Comparison of ENCODE assay signal across 13 cellular contexts in the genomic region with DNA sequence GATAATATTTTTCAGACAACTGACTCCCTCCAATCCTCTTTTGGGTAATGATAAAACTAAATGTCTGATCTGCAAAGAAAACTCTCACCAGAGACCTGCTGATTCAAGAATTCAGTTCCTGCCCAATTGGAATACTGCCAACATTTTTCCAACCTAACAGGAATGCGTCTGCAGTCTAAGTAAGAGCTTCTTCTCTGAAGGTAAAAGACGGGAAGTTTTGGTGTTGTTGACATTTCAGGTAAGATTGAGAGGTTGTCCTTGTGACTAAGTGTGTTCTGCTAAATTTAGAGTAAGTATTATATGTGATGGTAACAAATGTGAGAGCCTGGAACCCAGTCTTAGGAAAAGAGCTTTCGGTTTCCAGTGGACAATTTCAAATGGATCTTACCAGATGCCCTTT. TPM values are rescaled to one million over a fixed set of nuclear protein-coding genes. Genes with fewer than 3 reads are reported as not detected.
DNase-seq lines count a peak whose midpoint lies in the region; TF ChIP-seq lines count a peak whose summit lies in the region.
"Had no signal": no experiment of that assay in that cellular context is flagged by ENCODE, and none has a peak within 500 bp of the region (broad histone marks: within the 10 kb centered on the region; RNA-seq: fewer than 3 reads in every experiment).

No MANE protein-coding gene starts in this region.

- H3K18ac ChIP-seq in mesenchymal stem cell (ENCODE audit: low read depth in 1 of 2, low read length in 2 of 2): no peak overlapping the region

- no peak overlapping the region for H2AK5ac ChIP-seq in mesenchymal stem cell (ENCODE audit: low read length, severe bottlenecking)

- 65% methylated on average over 3 of the region's 3 CpGs for WGBS in mesenchymal stem cell
- 43 to 50% (median 49%) methylated on average over 3 of the region's 3 CpGs for WGBS in ovary, 3 donors

- H3K4me2 ChIP-seq in mesenchymal stem cell (ENCODE audit: low read length, poor library complexity, severe bottlenecking): no peak overlapping the region

- H2BK15ac ChIP-seq in mesenchymal stem cell (ENCODE audit: low read depth, poor library complexity, severe bottlenecking): no peak overlapping the region

- no peaks in the 10 kb centered on the region for H3K9me3 ChIP-seq in mesenchymal stem cell (ENCODE audit: control insufficient read depth, low read length)
- no peaks in the 10 kb centered on the region for H3K9me3 ChIP-seq in ovary
- H3K9me3 ChIP-seq: SJSA1 had no signal

- TF ChIP-seq EP300 in ovary (IDR thresholded peaks at IDR 0.05): no peak

- H2BK120ac ChIP-seq in mesenchymal stem cell (ENCODE audit: low read depth, low read length): no peak overlapping the region

- intact Hi-C loops in ovary (cut with DNase I): loop anchor here in 2 of 4 donors (5.0 to 10.0 kb wide), 2 partner anchors 270 to 273 kb away; a partner anchor contains a TSS

- in situ Hi-C loops in Caki2 (cut with HindIII; ENCODE audit: low pct_unique_long_range_greater_than_20kb, low sequenced_read_pairs): no loop called here

- no peak overlapping the region for H2BK5ac ChIP-seq in mesenchymal stem cell (ENCODE audit: low read depth, low read length, poor library complexity, severe bottlenecking)

- no peak for TF ChIP-seq CTCF in LNCaP clone FGC (IDR thresholded peaks at IDR 0.05; ENCODE audit: control insufficient read depth, extremely low read depth, insufficient read depth)
- no peak for TF ChIP-seq CTCF in epithelial cell of esophagus (IDR thresholded peaks at IDR 0.05; ENCODE audit: insufficient read depth, low read depth, low read length, missing control alignments)
- TF ChIP-seq CTCF in ovary (IDR thresholded peaks at IDR 0.05): no peak

- DNase-seq in Caki2 (ENCODE audit: low read depth) (peak; percentile 52), LNCaP clone FGC (ENCODE audit: low read depth) (peak; percentile 56), epithelial cell of esophagus (ENCODE audit: low read depth) (peak; percentile 88), mesenchymal stem cell (peak; percentile 41), ovary (no peak), HUDEP-2 (lab: John Stamatoyannopoulos, UW; ENCODE audit: unreplicated experiment in 76 of 76) (no peak), GM19240 (ENCODE audit: insufficient read length, low spot score) (no peak), MV-4-11 (lab: John Stamatoyannopoulos, UW) (no peak)
- DNase-seq: CD8-positive, alpha-beta memory T cell; naive thymus-derived CD8-positive, alpha-beta T cell; NCI-H2029 treated with DMSO at 0.1 percent for 48 hours; stimulated activated naive B cell treated with anti-CD40 and anti-IgM and Interleukin-4, amounts not matched to agents 10 μg/mL and 1 μg/mL and 100 μg/mL, for 72 hours had no signal

- H3K36me3 ChIP-seq in mesenchymal stem cell (ENCODE audit: control insufficient read depth in 1 of 2, insufficient read depth in 2 of 2, low read depth in 1 of 2, low read length in 2 of 2) (no peaks in the 10 kb centered on the region), ovary (no peaks in the 10 kb centered on the region)
- H3K36me3 ChIP-seq: SJSA1 had no signal

- H3K14ac ChIP-seq in mesenchymal stem cell (ENCODE audit: low read length in 2 of 2): no peak overlapping the region

- H3K27ac ChIP-seq in mesenchymal stem cell (ENCODE audit: low read length, poor library complexity, severe bottlenecking) (peak overlapping the region; percentile 66), ovary (no peak overlapping the region)
- H3K27ac ChIP-seq: SJSA1 had no signal

- H3K4me3 ChIP-seq in LNCaP clone FGC (ENCODE audit: low read depth, low read length) (no peak overlapping the region), epithelial cell of esophagus (ENCODE audit: low read length) (no peak overlapping the region), mesenchymal stem cell (ENCODE audit: insufficient read depth in 1 of 2, low read depth in 1 of 2, low read length in 2 of 2) (no peak overlapping the region), ovary (no peak overlapping the region)
- H3K4me3 ChIP-seq: SJSA1 had no signal

- no peaks in the 10 kb centered on the region for H3K79me1 ChIP-seq in mesenchymal stem cell (replicated peaks; ENCODE audit: low read length, poor library complexity, severe bottlenecking)

- no peak overlapping the region for H4K8ac ChIP-seq in mesenchymal stem cell (ENCODE audit: low read length)

- H2BK12ac ChIP-seq in mesenchymal stem cell (ENCODE audit: low read length in 2 of 2): no peak overlapping the region

- no peak overlapping the region for H3K4ac ChIP-seq in mesenchymal stem cell (ENCODE audit: low read depth in 1 of 2, low read length in 2 of 2)

- H3K27me3 ChIP-seq in mesenchymal stem cell (ENCODE audit: control insufficient read depth in 1 of 2, insufficient read depth in 1 of 2, low read length in 2 of 2) (no peaks in the 10 kb centered on the region), ovary (no peaks in the 10 kb centered on the region)
- H3K27me3 ChIP-seq: SJSA1 had no signal

- H3K9ac ChIP-seq in mesenchymal stem cell (ENCODE audit: low read length): no peak overlapping the region

- no peak overlapping the region for H2AFZ ChIP-seq in mesenchymal stem cell (ENCODE audit: low read depth, low read length)

- no peak overlapping the region for H3K23ac ChIP-seq in mesenchymal stem cell (ENCODE audit: low read length in 2 of 2)

- no peak for TF ChIP-seq POLR2A in ovary (IDR thresholded peaks at IDR 0.05)

- peaks cover 7% of the 10 kb centered on the region for H3K4me1 ChIP-seq in mesenchymal stem cell (ENCODE audit: control insufficient read depth, insufficient read depth, low read depth, low read length)
- H3K4me1 ChIP-seq in ovary (ENCODE audit: insufficient read depth): no peaks in the 10 kb centered on the region

- H4K91ac ChIP-seq in mesenchymal stem cell (ENCODE audit: low read length): no peak overlapping the region

RNA-seq across cellular contexts. Expression of a gene that starts 17.6 kb away (rescaled TPM):
- total RNA-seq in Caki2 (2014; rRNA removed; shearing (Covaris generic); ENCODE audit: low replicate concordance): 7.2 and 16.0 TPM in 2 replicates
- 16.7 TPM for polyA plus RNA-seq in mesenchymal stem cell (2013, experiment 1 of 2)
- polyA plus RNA-seq in mesenchymal stem cell (2013, experiment 2 of 2): 17.1 TPM
- 10 to 100 TPM in 6 of 7 donors, 1 to 10 TPM in 1; 8.7 to 22.0 (median 17.4) TPM for total RNA-seq in ovary
- polyA plus RNA-seq in ovary: 10 to 100 TPM; 10.6 TPM

RNA-seq across cellular contexts. Expression of a gene that starts 39.6 kb away (rescaled TPM):
- total RNA-seq in Caki2 (2014; rRNA removed; shearing (Covaris generic); ENCODE audit: low replicate concordance): 19.8 and 26.9 TPM in 2 replicates
- polyA plus RNA-seq in mesenchymal stem cell (2013, experiment 1 of 2): 26.8 TPM
- polyA plus RNA-seq in mesenchymal stem cell (2013, experiment 2 of 2): 26.9 TPM
- 10 to 100 TPM in 4 of 7 donors, 1 to 10 TPM in 3; 6.4 to 20.4 (median 11.3) TPM for total RNA-seq in ovary
- polyA plus RNA-seq in ovary: 10 to 100 TPM; 23.0 to 56.2 TPM

RNA-seq across cellular contexts. Expression of a gene that starts 54.1 kb away (rescaled TPM):
- not detected in 2 replicates for total RNA-seq in Caki2 (2014; rRNA removed; shearing (Covaris generic); ENCODE audit: low replicate concordance)
- polyA plus RNA-seq in mesenchymal stem cell (2013, experiment 1 of 2): 0.03 TPM
- polyA plus RNA-seq in mesenchymal stem cell (2013, experiment 2 of 2): not detected
- total RNA-seq in ovary: under 1 TPM in 1 of 7 donors, not detected in 6; 0.18 TPM
- polyA plus RNA-seq in ovary: not detected
- total RNA-seq: CD8-positive, alpha-beta memory T cell; naive thymus-derived CD8-positive, alpha-beta T cell; SJSA1 had no signal
- polyA plus RNA-seq: naive thymus-derived CD8-positive, alpha-beta T cell had no signal

Comparison
In these comparisons a context has a peak if more than half of its experiments do, and no peak if none do; other contexts are left out.
1. DNase-seq: peak in Caki2 (single experiment), LNCaP clone FGC (single experiment), epithelial cell of esophagus (single experiment) and mesenchymal stem cell (single experiment); none in ovary (0 of 5), HUDEP-2 (0 of 76), GM19240 (single experiment) and MV-4-11 (single experiment).